ENCODE assay signal across 10 cellular contexts in genomic region chr1:33972676-33973395, GRCh38.
DNase-seq lines count a peak whose midpoint lies in the region; FAIRE-seq and TF ChIP-seq lines count a peak whose summit lies in the region.
"Had no signal": no experiment of that assay in that cellular context is flagged by ENCODE, and none has a peak within 500 bp of the region (broad histone marks: within the 10 kb centered on the region; RNA-seq: fewer than 3 reads in every experiment).

No MANE protein-coding gene starts in this region.

- H3K27ac Mint-ChIP-seq in astrocyte (ENCODE audit: unreplicated experiment) = no peak overlapping the region

- H3F3A ChIP-seq in smooth muscle cell (ENCODE audit: low read depth) = peaks cover 5% of the 10 kb centered on the region

- H3K4me1 Mint-ChIP-seq in astrocyte (ENCODE audit: low read depth, unreplicated experiment) = peaks cover 21% of the 10 kb centered on the region

- no peak overlapping the region for H3K4me3 Mint-ChIP-seq in astrocyte (ENCODE audit: unreplicated experiment)

- peak; percentile 45 for DNase-seq in MG63
- peak; percentile 35 for DNase-seq in astrocyte (ENCODE audit: low read depth)
- peak; percentile 82 for DNase-seq in inferior parietal cortex (ENCODE audit: extremely low spot score)
- no peak for DNase-seq in smooth muscle cell (lab: John Stamatoyannopoulos, UW; ENCODE audit: unreplicated experiment)
- no peak for DNase-seq in mesenteric fat pad (ENCODE audit: low spot score)
- DNase-seq in cortex of kidney (lab: John Stamatoyannopoulos, UW) = no peak
- no peak for DNase-seq in cerebellar nuclear complex (lab: John Stamatoyannopoulos, UW)
- DNase-seq: H7 had no signal

- H3K27me3 ChIP-seq in MG63 (no peaks in the 10 kb centered on the region; the same call in 1 of the 2 replicates), astrocyte (ENCODE audit: insufficient read depth, low read length) (no peaks in the 10 kb centered on the region), smooth muscle cell (ENCODE audit: low read depth) (peaks cover 12% of the 10 kb centered on the region)

- peaks cover 7% of the 10 kb centered on the region for H3K4me1 ChIP-seq in astrocyte (ENCODE audit: insufficient read depth, low read length)
- peaks cover 16% of the 10 kb centered on the region for H3K4me1 ChIP-seq in smooth muscle cell (ENCODE audit: low read depth)

- H3K79me2 ChIP-seq in astrocyte (ENCODE audit: insufficient read depth, low read length) (no peaks in the 10 kb centered on the region), smooth muscle cell (ENCODE audit: low read depth) (no peaks in the 10 kb centered on the region)

- peak; percentile 17 for FAIRE-seq in astrocyte (lab: Jason Lieb, UNC)
- FAIRE-seq: TTC549 had no signal

- H3K36me3 Mint-ChIP-seq in astrocyte (ENCODE audit: low read depth, unreplicated experiment) = peaks cover 9% of the 10 kb centered on the region

- H4K20me1 ChIP-seq in astrocyte (ENCODE audit: insufficient read depth, low read length) = peaks cover 81% of the 10 kb centered on the region
- H4K20me1 ChIP-seq in smooth muscle cell (ENCODE audit: low read depth) = no peaks in the 10 kb centered on the region

- H3K36me3 ChIP-seq in MG63 = no peaks in the 10 kb centered on the region
- no peaks in the 10 kb centered on the region for H3K36me3 ChIP-seq in astrocyte (ENCODE audit: insufficient read depth, low read length)
- no peaks in the 10 kb centered on the region for H3K36me3 ChIP-seq in smooth muscle cell (ENCODE audit: low read depth)
- H3K36me3 ChIP-seq: esophagus muscularis mucosa had no signal

- no peak overlapping the region for H3K4me3 ChIP-seq in MG63
- no peak overlapping the region for H3K4me3 ChIP-seq in astrocyte (ENCODE audit: insufficient read depth, low read depth, low read length)
- no peak overlapping the region for H3K4me3 ChIP-seq in smooth muscle cell
- H3K4me3 ChIP-seq: esophagus muscularis mucosa had no signal

- no peaks in the 10 kb centered on the region for H3K9me3 Mint-ChIP-seq in astrocyte (ENCODE audit: unreplicated experiment)

- H3K27me3 Mint-ChIP-seq in astrocyte (ENCODE audit: low read depth, unreplicated experiment) = peaks cover 15% of the 10 kb centered on the region

- no peak overlapping the region for H3K4me2 ChIP-seq in astrocyte (ENCODE audit: low read length)
- H3K4me2 ChIP-seq in smooth muscle cell = peak overlapping the region; percentile 53

- H3K9me3 ChIP-seq in MG63 = no peaks in the 10 kb centered on the region
- H3K9me3 ChIP-seq in astrocyte (ENCODE audit: insufficient read depth, low read depth, low read length) = no peaks in the 10 kb centered on the region
- no peaks in the 10 kb centered on the region for H3K9me3 ChIP-seq in smooth muscle cell (replicated peaks; ENCODE audit: low read depth)
- H3K9me3 ChIP-seq: esophagus muscularis mucosa had no signal

- H2AFZ ChIP-seq in astrocyte (ENCODE audit: low read depth, low read length) (no peak overlapping the region), smooth muscle cell (ENCODE audit: low read depth) (no peak overlapping the region)

- H3K9ac ChIP-seq in astrocyte (ENCODE audit: low read length) (no peak overlapping the region), smooth muscle cell (ENCODE audit: low read depth) (no peak overlapping the region)

- WGBS in smooth muscle cell (ENCODE audit: low lambda C conversion rate) = 49% methylated on average over 10 of the region's 10 CpGs

- H3K27ac ChIP-seq in astrocyte (ENCODE audit: low read depth, low read length) = no peak overlapping the region
- peak overlapping the region; percentile 73 for H3K27ac ChIP-seq in smooth muscle cell (ENCODE audit: low read depth)
- H3K27ac ChIP-seq: esophagus muscularis mucosa had no signal

- TF ChIP-seq CTCF in astrocyte (IDR thresholded peaks at IDR 0.05; ENCODE audit: insufficient read depth, low read depth, low read length) (no peak), smooth muscle cell (IDR thresholded peaks at IDR 0.05; ENCODE audit: borderline replicate concordance, insufficient read depth, poor library complexity, severe bottlenecking) (no peak)

Comparison
In these comparisons a context has a peak if more than half of its experiments do, and no peak if none do; other contexts are left out.
1. DNase-seq: peak in MG63 (single experiment), astrocyte (single experiment) and inferior parietal cortex (single experiment); none in smooth muscle cell (single experiment), mesenteric fat pad (single experiment), cortex of kidney (single experiment) and cerebellar nuclear complex (0 of 2).